22 cellular contexts compared by ENCODE assay signal in the genomic region with DNA sequence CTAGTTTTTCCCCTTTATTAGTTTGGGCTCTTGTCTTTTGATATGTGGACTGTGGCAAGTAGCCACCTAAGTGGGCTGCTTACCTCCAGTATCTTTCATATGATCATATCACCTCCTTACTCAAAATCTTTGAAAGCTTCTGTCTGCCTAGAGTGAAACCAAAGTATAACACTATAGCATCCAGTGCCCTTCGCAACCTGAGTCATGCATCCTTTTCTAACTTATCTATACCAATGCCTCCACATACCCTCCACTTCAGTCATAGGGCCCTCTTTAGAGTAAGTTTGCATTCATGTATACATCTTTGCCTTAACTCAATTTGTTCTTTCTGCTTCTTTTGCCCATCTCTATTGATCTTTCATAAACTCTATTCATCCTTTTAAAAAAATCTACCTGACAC. TPM values are rescaled to one million over a fixed set of nuclear protein-coding genes. Genes with fewer than 3 reads are reported as not detected.
"Had no signal": no experiment of that assay in that cellular context is flagged by ENCODE, and none has a peak within 500 bp of the region (broad histone marks: within the 10 kb centered on the region; RNA-seq: fewer than 3 reads in every experiment).

No MANE protein-coding gene starts in this region.

- FAIRE-seq: astrocyte had no signal

- ATAC-seq: activated CD8-positive, alpha-beta memory T cell treated with anti-CD3 and anti-CD28 coated beads, Interleukin-2, amount 10 ng/mL, durations not matched to agents 7 days and 5 days; activated naive CD4-positive, alpha-beta T cell treated with anti-CD3 and anti-CD28 coated beads, Interleukin-2, amount 50 U/mL, for 72 hours; activated naive CD8-positive, alpha-beta T cell treated with anti-CD3 and anti-CD28 coated beads, Interleukin-2, amount 50 U/mL, for 24 hours; T-helper 17 cell; WTC11 had no signal

- H3K36me3 Mint-ChIP-seq: activated CD8-positive, alpha-beta memory T cell treated with anti-CD3 and anti-CD28 coated beads, Interleukin-2, amount 10 ng/mL, durations not matched to agents 7 days and 5 days; activated naive CD4-positive, alpha-beta T cell treated with anti-CD3 and anti-CD28 coated beads, Interleukin-2, amount 50 U/mL, for 72 hours; brain; WTC11 had no signal

- DNase-seq: activated CD4-positive, alpha-beta T cell treated with anti-CD3 and anti-CD28 coated beads, Interleukin-2, amount 50 U/mL, for 1 hour; activated CD8-positive, alpha-beta memory T cell treated with anti-CD3 and anti-CD28 coated beads, Interleukin-2, amount 10 ng/mL, durations not matched to agents 7 days and 5 days; activated effector memory CD4-positive, alpha-beta T cell treated with anti-CD3 and anti-CD28 coated beads, Interleukin-2, amount 50 U/mL, for 16 hours; activated naive CD4-positive, alpha-beta T cell treated with Interleukin-2 at 50 U/mL for 16 hours; activated naive CD8-positive, alpha-beta T cell treated with anti-CD3 and anti-CD28 coated beads, Interleukin-2, amount 50 U/mL, for 24 hours; activated T-cell treated with anti-CD3 and anti-CD28 coated beads, Interleukin-2, amount 50 U/mL, for 24 hours; amniotic stem cell; NCI-H1048; NCI-H146; NCI-H187 treated with DMSO at 0.1 percent for 48 hours; NCI-H2081 treated with DMSO at 0.1 percent for 48 hours; NCI-H446; NCI-H524; PC-9; SIG-M5; T-helper 17 cell; T-helper 9 cell had no signal

- H3K9me3 Mint-ChIP-seq: activated naive CD4-positive, alpha-beta T cell treated with anti-CD3 and anti-CD28 coated beads, Interleukin-2, amount 50 U/mL, for 72 hours; activated T-cell treated with anti-CD3 and anti-CD28 coated beads, Interleukin-2, amount 50 U/mL, for 24 hours; activated T-helper 1 cell treated with anti-CD3 and anti-CD28 coated beads, Interleukin-12 subunit alpha, Interleukin-12 subunit beta, Interleukin-2, Interleukin-4 antibody, amounts not matched to agents 30 ng/mL and 10 ng/mL and 1 ng/mL, durations not matched to agents 14 hours and 24 hours and 36 hours; brain; WTC11 had no signal

- H3K27me3 Mint-ChIP-seq: T-helper 17 cell had no signal

- H3K4me3 Mint-ChIP-seq: activated CD8-positive, alpha-beta memory T cell treated with anti-CD3 and anti-CD28 coated beads, Interleukin-2, amount 10 ng/mL, durations not matched to agents 7 days and 5 days; activated naive CD8-positive, alpha-beta T cell treated with anti-CD3 and anti-CD28 coated beads, Interleukin-2, amount 50 U/mL, for 24 hours; activated T-cell treated with anti-CD3 and anti-CD28 coated beads, Interleukin-2, amount 50 U/mL, for 24 hours; activated T-helper 1 cell treated with anti-CD3 and anti-CD28 coated beads, Interleukin-12 subunit alpha, Interleukin-12 subunit beta, Interleukin-2, Interleukin-4 antibody, amounts not matched to agents 30 ng/mL and 10 ng/mL and 1 ng/mL, durations not matched to agents 14 hours and 24 hours and 36 hours; brain; T-helper 17 cell; WTC11 had no signal

- H3K4me1 Mint-ChIP-seq: T-helper 17 cell had no signal

- H3K27ac Mint-ChIP-seq: activated CD8-positive, alpha-beta memory T cell treated with anti-CD3 and anti-CD28 coated beads, Interleukin-2, amount 10 ng/mL, durations not matched to agents 7 days and 5 days; activated naive CD4-positive, alpha-beta T cell treated with anti-CD3 and anti-CD28 coated beads, Interleukin-2, amount 50 U/mL, for 72 hours; activated naive CD8-positive, alpha-beta T cell treated with anti-CD3 and anti-CD28 coated beads, Interleukin-2, amount 50 U/mL, for 24 hours; activated T-cell treated with anti-CD3 and anti-CD28 coated beads, Interleukin-2, amount 50 U/mL, for 24 hours; activated T-helper 1 cell treated with anti-CD3 and anti-CD28 coated beads, Interleukin-12 subunit alpha, Interleukin-12 subunit beta, Interleukin-2, Interleukin-4 antibody, amounts not matched to agents 30 ng/mL and 10 ng/mL and 1 ng/mL, durations not matched to agents 14 hours and 24 hours and 36 hours; T-helper 17 cell; WTC11 had no signal

RNA-seq across cellular contexts. Expression of a gene that starts 15.7 kb away (rescaled TPM):
- total RNA-seq: activated naive CD4-positive, alpha-beta T cell treated with anti-CD3 and anti-CD28 coated beads, Interleukin-2, amount 50 U/mL, for 72 hours; activated T-helper 1 cell treated with anti-CD3 and anti-CD28 coated beads, Interleukin-12 subunit alpha, Interleukin-12 subunit beta, Interleukin-2, Interleukin-4 antibody, amounts not matched to agents 30 ng/mL and 10 ng/mL and 1 ng/mL, durations not matched to agents 14 hours and 24 hours and 36 hours had no signal
